ENCODE assay signal across 8 cellular contexts in the genomic region with DNA sequence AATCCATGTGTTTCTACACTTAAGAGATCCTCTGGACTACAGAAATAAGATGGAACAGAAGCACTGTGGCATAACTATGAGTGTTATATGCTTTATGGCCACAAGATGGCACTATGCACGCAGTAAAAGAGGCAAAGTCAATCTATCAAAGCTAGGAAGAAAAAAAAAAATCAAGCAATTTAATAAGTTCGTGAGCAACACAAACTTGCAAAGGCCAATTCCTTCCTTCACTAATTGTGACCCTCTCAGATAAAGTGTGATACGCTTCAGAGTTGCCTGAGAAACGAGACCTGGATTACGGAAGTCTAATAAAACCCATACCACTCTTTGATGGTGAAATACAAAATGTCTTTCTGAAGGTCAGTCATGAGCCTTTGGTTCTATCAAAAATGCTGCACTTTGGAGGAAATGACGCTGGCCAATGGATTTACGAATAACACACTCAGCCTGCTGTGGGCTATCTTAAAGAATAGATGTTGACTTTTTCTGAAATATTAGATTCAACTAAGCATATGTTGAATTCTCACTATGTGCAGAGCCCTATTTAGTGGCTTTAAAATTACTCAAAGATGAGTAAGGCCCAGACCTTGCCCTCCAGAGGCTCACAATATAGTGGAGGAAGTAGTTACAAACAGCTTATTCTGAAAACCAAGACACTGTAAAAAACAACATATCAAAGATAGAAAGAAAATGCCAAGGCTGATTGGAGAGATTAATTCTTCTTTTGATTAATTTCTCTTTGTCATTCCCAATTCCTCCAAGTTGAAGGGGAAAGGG. TPM values are rescaled to one million over a fixed set of nuclear protein-coding genes. Genes with fewer than 3 reads are reported as not detected.
DNase-seq lines count a peak whose midpoint lies in the region; ATAC-seq, FAIRE-seq and TF ChIP-seq lines count a peak whose summit lies in the region.

No MANE protein-coding gene starts in this region.

- peak; percentile 16 for DNase-seq in DMS79 (lab: John Stamatoyannopoulos, UW)
- DNase-seq in Jurkat, Clone E6-1 (ENCODE audit: low read depth, low spot score) = peak; percentile 75
- DNase-seq in PC-9 = peak; percentile 31 to 37
- peak; percentile 76 for DNase-seq in bronchial epithelial cell (ENCODE audit: low read depth)
- peak; percentile 13 for DNase-seq in keratinocyte (ENCODE audit: low read depth, low spot score)
- DNase-seq in stimulated activated CD4-positive, alpha-beta T cell treated with anti-CD3 and anti-CD28 coated beads, Interleukin-4, amount 100 ng/mL, for 1 hour = peak; percentile 2

- POLR2A ChIA-PET in PC-9 (lab: Charles Lee; ENCODE audit: unreplicated experiment) = no interaction called here

- ATAC-seq in GM19452 (IDR thresholded peaks at IDR 0.05; ENCODE audit: unreplicated experiment) (peak; percentile 75), HG03521 (IDR thresholded peaks at IDR 0.05; ENCODE audit: unreplicated experiment) (no peak)

- intact Hi-C loops in PC-9 (cut with micrococcal nuclease; ENCODE audit: unreplicated experiment) = loop anchor here (1.0 to 5.0 kb wide), 5 partner anchors 131 to 585 kb away; no protein-coding TSS in a partner anchor

- no peaks in the 10 kb centered on the region for H3K9me2 ChIP-seq in PC-9 (ENCODE audit: insufficient read depth)

- peak overlapping the region; percentile 37; the same call in 1 of the 2 replicates for H3K4me2 ChIP-seq in PC-9
- no peak overlapping the region for H3K4me2 ChIP-seq in keratinocyte (ENCODE audit: control insufficient read depth, extremely low read depth, insufficient read depth, low read depth, low read length)

- H3K36me3 ChIP-seq in PC-9 (ENCODE audit: low read depth) (no peaks in the 10 kb centered on the region), bronchial epithelial cell (ENCODE audit: control insufficient read depth, insufficient read depth, low read length) (no peaks in the 10 kb centered on the region), keratinocyte (ENCODE audit: control insufficient read depth in 2 of 2, extremely low read depth in 1 of 2, insufficient read depth in 2 of 2, low read length in 2 of 2) (no peaks in the 10 kb centered on the region)

- H2AFZ ChIP-seq in PC-9 = no peak overlapping the region
- no peak overlapping the region for H2AFZ ChIP-seq in keratinocyte (ENCODE audit: control insufficient read depth, low read length)

- H3K27ac ChIP-seq in PC-9 (no peak overlapping the region), keratinocyte (ENCODE audit: control insufficient read depth, insufficient read depth, low read length) (no peak overlapping the region)

- H3K4me1 ChIP-seq in PC-9 (replicated peaks; ENCODE audit: insufficient read depth) (no peaks in the 10 kb centered on the region), keratinocyte (ENCODE audit: control insufficient read depth, extremely low read depth, insufficient read depth, low read length) (peaks cover 3% of the 10 kb centered on the region)

- no peak overlapping the region for H3K9ac ChIP-seq in keratinocyte (ENCODE audit: control insufficient read depth, extremely low read depth, insufficient read depth, low read length)

- CTCF ChIA-PET in PC-9 (lab: Charles Lee) = interaction anchor here (0.6 kb wide), 1 partner anchor 169 kb away, joined by 4 read pairs; no protein-coding TSS in a partner anchor

- no peaks in the 10 kb centered on the region for H3F3A ChIP-seq in PC-9 (ENCODE audit: insufficient read depth, low read depth)

- no peak overlapping the region for H3K4me3 ChIP-seq in Jurkat, Clone E6-1 (ENCODE audit: low read length)
- H3K4me3 ChIP-seq in PC-9 = no peak overlapping the region
- no peak overlapping the region for H3K4me3 ChIP-seq in bronchial epithelial cell (ENCODE audit: low read depth, low read length)
- no peak overlapping the region for H3K4me3 ChIP-seq in keratinocyte (ENCODE audit: control insufficient read depth in 2 of 3, extremely low read depth in 1 of 3, insufficient read depth in 2 of 3, low read depth in 1 of 3, low read length in 3 of 3)

- dilution Hi-C loops in keratinocyte (cut with MboI; ENCODE audit: extremely low pct_ligation_motif_present, low sequenced_read_pairs) = no loop called here

- no peaks in the 10 kb centered on the region for H3K9me1 ChIP-seq in keratinocyte (ENCODE audit: control insufficient read depth, extremely low read depth, insufficient read depth, low read length)

- H3K79me2 ChIP-seq in PC-9 (ENCODE audit: low read depth) (no peaks in the 10 kb centered on the region), keratinocyte (ENCODE audit: control insufficient read depth, insufficient read depth, low read length) (no peaks in the 10 kb centered on the region)

- BruUV-seq in PC-9 (replicated peaks; lab: Mats Ljungman, UMichigan) = no TSS peak

- FAIRE-seq in bronchial epithelial cell (lab: Jason Lieb, UNC) (no peak), keratinocyte (lab: Jason Lieb, UNC) (peak; percentile 78)

- H3K27me3 ChIP-seq in PC-9 (ENCODE audit: insufficient read depth, low read depth) (no peaks in the 10 kb centered on the region), bronchial epithelial cell (ENCODE audit: control insufficient read depth, insufficient read depth, low read length) (no peaks in the 10 kb centered on the region), keratinocyte (ENCODE audit: control insufficient read depth, extremely low read depth, insufficient read depth, low read length) (no peaks in the 10 kb centered on the region)

- TF ChIP-seq CTCF in PC-9 (conservative IDR thresholded peaks at IDR 0.05) = peak; percentile 82
- TF ChIP-seq CTCF in bronchial epithelial cell (IDR thresholded peaks at IDR 0.05; ENCODE audit: insufficient read depth, low read length, severe bottlenecking) = peak; percentile 62
- TF ChIP-seq CTCF in keratinocyte (optimal IDR thresholded peaks at IDR 0.05 in 1 of 3, IDR thresholded peaks at IDR 0.05 in 1 of 3, conservative IDR thresholded peaks at IDR 0.05 in 1 of 3; ENCODE audit: extremely low read depth in 1 of 3, insufficient read depth in 2 of 3, low read length in 3 of 3) = peak in 2 of 3 experiments; percentile 60 to 76

- H3K9me3 ChIP-seq in PC-9 (ENCODE audit: insufficient read depth, low read depth) (no peaks in the 10 kb centered on the region), keratinocyte (ENCODE audit: control insufficient read depth, low read depth, low read length) (no peaks in the 10 kb centered on the region)

- no peaks in the 10 kb centered on the region for H4K20me1 ChIP-seq in PC-9 (ENCODE audit: insufficient read depth)
- H4K20me1 ChIP-seq in keratinocyte (ENCODE audit: control insufficient read depth, extremely low read depth, insufficient read depth, low read length) = no peaks in the 10 kb centered on the region

RNA-seq across cellular contexts. Expression of a gene that starts 35.5 kb away (rescaled TPM):
- not detected for polyA plus RNA-seq in Jurkat, Clone E6-1 (2012; ENCODE audit: insufficient read depth, insufficient read length)
- not detected in 2 replicates for total RNA-seq in PC-9 (2021)
- not detected in 2 replicates for total RNA-seq in bronchial epithelial cell
- not detected in 3 replicates for polyA plus RNA-seq in keratinocyte
- polyA plus RNA-seq in keratinocyte (2011; ENCODE audit: low read depth) = not detected
- polyA plus RNA-seq in keratinocyte (2011; cell fraction: cytosol; rRNA removed) = not detected in 2 replicates
- not detected in 2 replicates for polyA plus RNA-seq in keratinocyte (2011; cell fraction: nucleus; rRNA removed)
- not detected in 2 replicates for polyA plus RNA-seq in keratinocyte (2012; ENCODE audit: low replicate concordance)
- not detected in 3 replicates for polyA minus RNA-seq in keratinocyte
- not detected for polyA minus RNA-seq in keratinocyte (2011; cell fraction: cytosol; rRNA and poly(A)+ RNA removed)
- not detected in 2 replicates for polyA minus RNA-seq in keratinocyte (2011; cell fraction: nucleus; rRNA and poly(A)+ RNA removed)

RNA-seq across cellular contexts. Expression of a gene that starts 58.2 kb away (rescaled TPM):
- 22.7 TPM for polyA plus RNA-seq in Jurkat, Clone E6-1 (2012; ENCODE audit: insufficient read depth, insufficient read length)
- total RNA-seq in PC-9 (2021) = 66.0 and 90.1 TPM in 2 replicates
- total RNA-seq in bronchial epithelial cell = 91.5 and 110 TPM in 2 replicates
- polyA plus RNA-seq in keratinocyte = 117 to 157 TPM (median 140 TPM) in 3 replicates
- polyA plus RNA-seq in keratinocyte (2011; ENCODE audit: low read depth) = 45.0 TPM
- polyA plus RNA-seq in keratinocyte (2011; cell fraction: cytosol; rRNA removed) = 36.7 and 70.7 TPM in 2 replicates
- polyA plus RNA-seq in keratinocyte (2011; cell fraction: nucleus; rRNA removed) = 159 and 180 TPM in 2 replicates
- 30.9 and 98.2 TPM in 2 replicates for polyA plus RNA-seq in keratinocyte (2012; ENCODE audit: low replicate concordance)
- 60.4 to 135 TPM (median 94.1 TPM) in 3 replicates for polyA minus RNA-seq in keratinocyte
- 53.3 TPM for polyA minus RNA-seq in keratinocyte (2011; cell fraction: cytosol; rRNA and poly(A)+ RNA removed)
- polyA minus RNA-seq in keratinocyte (2011; cell fraction: nucleus; rRNA and poly(A)+ RNA removed) = 162 and 289 TPM in 2 replicates

Comparison
In these comparisons a context has a peak if more than half of its experiments do, and no peak if none do; other contexts are left out.
1. DNase-seq: peak in every context shown above with its lines; median percentile 76 in bronchial epithelial cell; 75 in Jurkat, Clone E6-1; 34 in PC-9; 16 in DMS79; 13 in keratinocyte; 2 in stimulated activated CD4-positive, alpha-beta T cell treated with anti-CD3 and anti-CD28 coated beads, Interleukin-4, amount 100 ng/mL, for 1 hour.